ENCODE assay signal across 18 cellular contexts in genomic region chr5:149777382-149777781, GRCh38. TPM values are rescaled to one million over a fixed set of nuclear protein-coding genes. Genes with fewer than 3 reads are reported as not detected.
DNase-seq lines count a peak whose midpoint lies in the region; ATAC-seq, FAIRE-seq and TF ChIP-seq lines count a peak whose summit lies in the region.
"Had no signal": no experiment of that assay in that cellular context is flagged by ENCODE, and none has a peak within 500 bp of the region (broad histone marks: within the 10 kb centered on the region; RNA-seq: fewer than 3 reads in every experiment).

No MANE protein-coding gene starts in this region.

- no peak overlapping the region for H2BK5ac ChIP-seq in H1 (ENCODE audit: low read depth, low read length)

- no peak overlapping the region for H2BK20ac ChIP-seq in H1 (ENCODE audit: low read length)

- H3K79me2 ChIP-seq in H1 (ENCODE audit: control insufficient read depth in 1 of 2, insufficient read depth in 2 of 2, low read length in 2 of 2), result peaks cover 0 to 48% of the 10 kb centered on the region in 2 experiments; a peak in 2 of 4 replicates

- peak; percentile 23 for ATAC-seq in activated CD4-positive, alpha-beta T cell treated with anti-CD3 and anti-CD28 coated beads for 36 hours
- ATAC-seq in naive B cell (ENCODE audit: low read depth in 2 of 2) (no peak), natural killer cell (no peak)
- ATAC-seq: activated CD8-positive, alpha-beta T cell treated with anti-CD3 and anti-CD28 coated beads, Interleukin-2, amount 10 ng/mL, durations not matched to agents 7 days and 5 days; PC-3; T-helper 17 cell had no signal

- FAIRE-seq in H1 (lab: Jason Lieb, UNC), result no peak

- TF ChIP-seq CTCF in H1 (IDR thresholded peaks at IDR 0.05; ENCODE audit: control extremely low read depth in 1 of 3, insufficient read depth in 1 of 3, low read depth in 1 of 3, low read length in 3 of 3), result no peak
- TF ChIP-seq CTCF in natural killer cell (IDR thresholded peaks at IDR 0.05), result no peak
- no peak for TF ChIP-seq CTCF in GM20000 (IDR thresholded peaks at IDR 0.05; ENCODE audit: extremely low read depth, missing control alignments)

- H3K36me3 Mint-ChIP-seq in activated CD4-positive, alpha-beta T cell treated with anti-CD3 and anti-CD28 coated beads for 36 hours (ENCODE audit: low read depth), result peaks cover 15% of the 10 kb centered on the region
- peaks cover 0 to 10% of the 10 kb centered on the region in 2 donors for H3K36me3 Mint-ChIP-seq in naive B cell
- H3K36me3 Mint-ChIP-seq in natural killer cell, result no peaks in the 10 kb centered on the region

- no peak overlapping the region for H3K4ac ChIP-seq in H1 (replicated peaks; ENCODE audit: insufficient read length, low read depth, low read length)

- intact Hi-C loops in activated CD4-positive, alpha-beta T cell treated with anti-CD3 and anti-CD28 coated beads for 36 hours (cut with DNase I, micrococcal nuclease), result no loop called here
- intact Hi-C loops in natural killer cell (cut with micrococcal nuclease), result no loop called here

- H2BK120ac ChIP-seq in H1 (replicated peaks; ENCODE audit: low read depth, low read length), result no peak overlapping the region

- H4K20me1 ChIP-seq in H1 (replicated peaks in 1 of 2; ENCODE audit: control insufficient read depth in 1 of 2, insufficient read depth in 2 of 2, low read length in 2 of 2), result peaks cover 5 to 9% of the 10 kb centered on the region in 2 experiments

- 0 out of 2 replicates have a peak overlapping the region, but pooled peaks have one; percentile 25 for H2AK5ac ChIP-seq in H1 (ENCODE audit: low read depth, low read length)

- no peak overlapping the region for H2AFZ ChIP-seq in H1 (ENCODE audit: low read length)
- H2AFZ ChIP-seq: parathyroid adenoma had no signal

- no peak overlapping the region for H2BK15ac ChIP-seq in H1 (ENCODE audit: low read length)

- H3K18ac ChIP-seq in H1 (ENCODE audit: extremely low read depth, low read length), result no peak overlapping the region

- CTCF ChIA-PET in activated CD4-positive, alpha-beta T cell treated with anti-CD3 and anti-CD28 coated beads for 36 hours (lab: Charles Lee), result interaction anchor here (0.6 kb wide), 1 partner anchor 219 kb away, joined by 4 read pairs; no protein-coding TSS in a partner anchor
- CTCF ChIA-PET in H1 (lab: Charles Lee; ENCODE audit: partially characterized antibody), result interaction anchor here (0.7 to 7.1 kb wide), 24 partner anchors 8 to 173 kb away, joined by 3 to 70 read pairs (median 8); partner anchors contain the start of gene PPARGC1B

- POLR2A ChIA-PET in activated CD4-positive, alpha-beta T cell treated with anti-CD3 and anti-CD28 coated beads for 36 hours (lab: Charles Lee), result no interaction called here
- POLR2A ChIA-PET in H1 (lab: Charles Lee; ENCODE audit: partially characterized antibody), result interaction anchor here (0.6 to 1.2 kb wide), 3 partner anchors 58 to 1921 kb away, joined by 3 to 4 read pairs (median 3); no protein-coding TSS in a partner anchor

- TF ChIP-seq EP300 in H1 (IDR thresholded peaks at IDR 0.05; ENCODE audit: borderline replicate concordance in 1 of 2, low read depth in 2 of 2, low read length in 2 of 2), result no peak

- no peak overlapping the region for H4K91ac ChIP-seq in H1 (replicated peaks; ENCODE audit: insufficient read length, low read length)

- H3K79me1 ChIP-seq in H1 (ENCODE audit: low read depth, low read length), result peaks cover 33% of the 10 kb centered on the region

- TF ChIP-seq RAD21 in H1 (IDR thresholded peaks at IDR 0.05 in 1 of 2, conservative IDR thresholded peaks at IDR 0.05 in 1 of 2; ENCODE audit: low read depth in 2 of 2, low read length in 2 of 2), result no peak

- no peak overlapping the region for H3K14ac ChIP-seq in H1 (ENCODE audit: insufficient read length)

- no peaks in the 10 kb centered on the region for H3K27me3 ChIP-seq in H1 (replicated peaks in 1 of 4; ENCODE audit: control insufficient read depth in 3 of 4, extremely low read depth in 1 of 4, insufficient read depth in 3 of 4, low read length in 3 of 4)

- H3K4me3 Mint-ChIP-seq in activated CD4-positive, alpha-beta T cell treated with anti-CD3 and anti-CD28 coated beads for 36 hours, result no peak overlapping the region
- H3K4me3 Mint-ChIP-seq in naive B cell (no peak overlapping the region), natural killer cell (no peak overlapping the region)
- H3K4me3 Mint-ChIP-seq: activated CD8-positive, alpha-beta T cell treated with anti-CD3 and anti-CD28 coated beads, Interleukin-2, amount 10 ng/mL, durations not matched to agents 7 days and 5 days; T-helper 17 cell had no signal

- no peak overlapping the region for H4K8ac ChIP-seq in H1 (ENCODE audit: extremely low read depth, insufficient read depth, low read length)

- no peak overlapping the region for H4K5ac ChIP-seq in H1 (ENCODE audit: insufficient read length, low read depth, low read length)

- TF ChIP-seq POLR2A in H1 (IDR thresholded peaks at IDR 0.05; ENCODE audit: control extremely low read depth in 1 of 2, low read depth in 2 of 2, low read length in 2 of 2), result no peak

- no peaks in the 10 kb centered on the region for H3K27me3 Mint-ChIP-seq in activated CD4-positive, alpha-beta T cell treated with anti-CD3 and anti-CD28 coated beads for 36 hours
- H3K27me3 Mint-ChIP-seq in naive B cell (no peaks in the 10 kb centered on the region), natural killer cell (ENCODE audit: low read depth in 2 of 2) (no peaks in the 10 kb centered on the region)
- H3K27me3 Mint-ChIP-seq: T-helper 17 cell had no signal

- H3K9ac ChIP-seq in H1 (replicated peaks in 1 of 4; ENCODE audit: extremely low read depth in 1 of 4, low read depth in 3 of 4, low read length in 3 of 4), result no peak overlapping the region; a peak in 1 of 7 replicates
- H3K9ac ChIP-seq: parathyroid adenoma had no signal

- H3K4me1 ChIP-seq in H1 (replicated peaks in 1 of 4; ENCODE audit: control insufficient read depth in 3 of 4, insufficient read depth in 4 of 4, low read length in 3 of 4) (peaks cover 3 to 25% (median 15%) of the 10 kb centered on the region in 4 experiments), urinary bladder (ENCODE audit: insufficient read depth) (peaks cover 1% of the 10 kb centered on the region)

- H2BK12ac ChIP-seq in H1 (ENCODE audit: low read depth, low read length), result no peak overlapping the region

- no peaks in the 10 kb centered on the region for H3K23me2 ChIP-seq in H1 (ENCODE audit: low read depth, low read length)

- no peak overlapping the region for H3K4me3 ChIP-seq in H1 (ENCODE audit: extremely low read depth in 1 of 4, insufficient read depth in 2 of 4, low read depth in 3 of 4, low read length in 4 of 4)
- H3K4me3 ChIP-seq in urinary bladder (ENCODE audit: low read depth, low read length), result no peak overlapping the region
- H3K4me3 ChIP-seq: coronary artery had no signal

- no peak overlapping the region for H3K27ac Mint-ChIP-seq in activated CD4-positive, alpha-beta T cell treated with anti-CD3 and anti-CD28 coated beads for 36 hours
- H3K27ac Mint-ChIP-seq in naive B cell (peak overlapping the region in 4 of 6 donors; percentile 67 to 86 (median 83)), natural killer cell (no peak overlapping the region)
- H3K27ac Mint-ChIP-seq: T-helper 17 cell had no signal

- H3K4me2 ChIP-seq in H1 (ENCODE audit: insufficient read depth in 1 of 2, low read depth in 2 of 2, low read length in 2 of 2), result peak overlapping the region; percentile 10 to 25; a peak in 1 of 4 replicates

- peaks cover 0 to 7% of the 10 kb centered on the region in 2 experiments; a peak in 2 of 4 replicates for H3K9me3 ChIP-seq in H1 (ENCODE audit: insufficient read depth in 2 of 2, low read depth in 1 of 2, low read length in 1 of 2)

- WGBS in H1 (ENCODE audit: extremely low coverage in 1 of 2, insufficient coverage in 1 of 2, insufficient read length in 1 of 2, insufficient replicate concordance in 2 of 2, low coverage in 1 of 2, low lambda C conversion rate in 2 of 2, missing lambda C conversion rate in 1 of 2), 2 experiments, result 65% methylated on average over 5 of the region's 5 CpGs; no CpG with 5 or more reads in 1 of the 2 experiments
- WGBS in urinary bladder, result 29% methylated on average over 5 of the region's 5 CpGs

- H3K9me3 Mint-ChIP-seq in activated CD4-positive, alpha-beta T cell treated with anti-CD3 and anti-CD28 coated beads for 36 hours (ENCODE audit: low read depth), result peaks cover 10% of the 10 kb centered on the region
- H3K9me3 Mint-ChIP-seq in naive B cell (peaks cover 0 to 8% (median 4%) of the 10 kb centered on the region in 7 donors), natural killer cell (peaks cover 0 to 5% of the 10 kb centered on the region in 2 donors)

- H3K4me1 Mint-ChIP-seq in activated CD4-positive, alpha-beta T cell treated with anti-CD3 and anti-CD28 coated beads for 36 hours, result peaks cover 18% of the 10 kb centered on the region
- peaks cover 50 to 59% (median 54%) of the 10 kb centered on the region in 3 donors for H3K4me1 Mint-ChIP-seq in naive B cell
- peaks cover 0 to 9% of the 10 kb centered on the region in 2 donors for H3K4me1 Mint-ChIP-seq in natural killer cell

- DNase-seq in activated CD4-positive, alpha-beta T cell treated with anti-CD3 and anti-CD28 coated beads for 36 hours, result no peak
- no peak for DNase-seq in activated CD4-positive, alpha-beta T cell treated with anti-CD3 and anti-CD28 coated beads, Interleukin-2, amount 50 U/mL, for 1 hour
- DNase-seq in H1 (ENCODE audit: low read depth in 1 of 2, low spot score in 2 of 2) (no peak), naive B cell (no peak), natural killer cell (no peak), EL (no peak), GM20000 (ENCODE audit: low spot score) (no peak)
- DNase-seq: activated CD8-positive, alpha-beta T cell treated with anti-CD3 and anti-CD28 coated beads, Interleukin-2, amount 10 ng/mL, durations not matched to agents 7 days and 5 days; activated naive CD4-positive, alpha-beta T cell treated with Interleukin-2 at 50 U/mL for 16 hours; NCI-H1105; NCI-H446 treated with DMSO at 0.1 percent for 48 hours; PC-3; stimulated activated CD4-positive, alpha-beta T cell treated with anti-CD3 and anti-CD28 coated beads, Interleukin-4, amount 100 ng/mL, for 1 hour; T-helper 17 cell had no signal

- H3K23ac ChIP-seq in H1 (ENCODE audit: insufficient read length), result no peak overlapping the region

- H3K36me3 ChIP-seq in H1 (ENCODE audit: control insufficient read depth in 2 of 4, insufficient read depth in 4 of 4, low read length in 3 of 4) (no peaks in the 10 kb centered on the region), urinary bladder (ENCODE audit: insufficient read depth) (no peaks in the 10 kb centered on the region)

- H3K27ac ChIP-seq in H1 (ENCODE audit: low read depth, low read length), result no peak overlapping the region
- H3K27ac ChIP-seq in urinary bladder (ENCODE audit: low read depth), result peak overlapping the region; percentile 59
- H3K27ac ChIP-seq: 22Rv1, parathyroid adenoma had no signal

- H3K56ac ChIP-seq in H1 (replicated peaks; ENCODE audit: insufficient read length, low read depth, low read length), result no peak overlapping the region

RNA-seq across cellular contexts. Expression of gene PPARGC1B, which starts 47.3 kb away (rescaled TPM):
- 1 to 10 TPM; 4.8 to 4.9 TPM for total RNA-seq in activated CD4-positive, alpha-beta T cell treated with anti-CD3 and anti-CD28 coated beads for 36 hours
- 11.4 and 11.5 TPM in 2 replicates for total RNA-seq in H1 (2021; fragmentation: NEBNext Ultra II Directional; extraction: Animal tissue kit (Norgen Biotek cat#: 25700))
- 1.7 and 2.5 TPM in 2 replicates for polyA plus RNA-seq in H1 (2011; rRNA removed)
- 1.8 TPM for polyA plus RNA-seq in H1 (2011; cell fraction: cytosol; rRNA removed)
- 6.4 TPM for polyA plus RNA-seq in H1 (2011; cell fraction: nucleus; rRNA removed)
- 3.8 to 5.2 TPM (median 4.8 TPM) in 4 replicates for polyA plus RNA-seq in H1 (2012, experiment 1 of 2)
- 1.3 TPM for polyA plus RNA-seq in H1 (2012, experiment 2 of 2)
- polyA plus RNA-seq in H1 (2013, experiment 1 of 2), result 6.2 TPM
- 3.9 TPM for polyA plus RNA-seq in H1 (2013, experiment 2 of 2)
- 6.3 and 7.6 TPM in 2 replicates for polyA minus RNA-seq in H1 (2011; rRNA and poly(A)+ RNA removed)
- 5.9 TPM for polyA minus RNA-seq in H1 (2011; cell fraction: cytosol; rRNA and poly(A)+ RNA removed)
- 10.0 TPM for polyA minus RNA-seq in H1 (2011; cell fraction: nucleus; rRNA and poly(A)+ RNA removed)
- polyA plus RNA-seq in naive B cell (ENCODE audit: low read depth in 6 of 6), result 1 to 10 TPM in 5 of 6 donors, under 1 TPM in 1; 0.62 to 2.5 (median 1.6) TPM
- 3.9 TPM for total RNA-seq in urinary bladder
- 7.6 TPM for polyA plus RNA-seq in urinary bladder
- 1 to 10 TPM; 1.7 to 2.6 (median 2.5) TPM for total RNA-seq in natural killer cell

Comparison
In these comparisons a context has a peak if more than half of its experiments do, and no peak if none do; other contexts are left out.
1. H3K27ac Mint-ChIP-seq: peak in naive B cell (4 of 6); none in activated CD4-positive, alpha-beta T cell treated with anti-CD3 and anti-CD28 coated beads for 36 hours (single experiment) and natural killer cell (0 of 2).